ENCODE assay signal across 22 cellular contexts in genomic region chr20:56388882-56389281, GRCh38. TPM values are rescaled to one million over a fixed set of nuclear protein-coding genes. Genes with fewer than 3 reads are reported as not detected.
"Had no signal": no experiment of that assay in that cellular context is flagged by ENCODE, and none has a peak within 500 bp of the region (broad histone marks: within the 10 kb centered on the region; RNA-seq: fewer than 3 reads in every experiment).

No MANE protein-coding gene starts in this region.

- H3K4me3 ChIP-seq: coronary artery, gastrocnemius medialis, heart right ventricle, left lung, prostate gland, right atrium auricular region, SK-N-MC, tibial nerve had no signal

- ATAC-seq: activated CD4-positive, CD25-positive, alpha-beta regulatory T cell treated with anti-CD3 and anti-CD28 coated beads, Interleukin-2, amount 50 U/mL, for 24 hours; gastrocnemius medialis; heart right ventricle; left lung had no signal

- H3K9me3 ChIP-seq: gastrocnemius medialis, heart right ventricle, left lung, prostate gland, right atrium auricular region, tibial nerve had no signal

- H3K9me3 Mint-ChIP-seq: activated T-cell treated with anti-CD3 and anti-CD28 coated beads, Interleukin-2, amount 50 U/mL, for 24 hours; central memory CD8-positive, alpha-beta T cell; stimulated activated naive CD8-positive, alpha-beta T cell treated with anti-CD3 and anti-CD28 coated beads, Interleukin-15, Interleukin-2, amounts not matched to agents 100 ng/mL and 50 ng/mL, for 24 hours had no signal

- H3K27me3 Mint-ChIP-seq: activated T-cell treated with anti-CD3 and anti-CD28 coated beads, Interleukin-2, amount 50 U/mL, for 24 hours; central memory CD8-positive, alpha-beta T cell; stimulated activated naive CD8-positive, alpha-beta T cell treated with anti-CD3 and anti-CD28 coated beads, Interleukin-15, Interleukin-2, amounts not matched to agents 100 ng/mL and 50 ng/mL, for 24 hours had no signal

- H3K4me1 ChIP-seq: prostate gland had no signal

- H3K36me3 ChIP-seq: brain microvascular endothelial cell, prostate gland, right atrium auricular region had no signal

- FAIRE-seq: endometrium, urothelium cell line had no signal

- H3K27ac Mint-ChIP-seq: activated T-cell treated with anti-CD3 and anti-CD28 coated beads, Interleukin-2, amount 50 U/mL, for 24 hours; stimulated activated naive CD8-positive, alpha-beta T cell treated with anti-CD3 and anti-CD28 coated beads, Interleukin-15, Interleukin-2, amounts not matched to agents 100 ng/mL and 50 ng/mL, for 24 hours had no signal

- H3K27me3 ChIP-seq: brain microvascular endothelial cell, gastrocnemius medialis, heart right ventricle, left lung, right atrium auricular region, tibial nerve had no signal

- H3K27ac ChIP-seq: brain microvascular endothelial cell, coronary artery, gastrocnemius medialis, heart right ventricle, left lung, prostate gland, right atrium auricular region, SK-N-MC, tibial nerve had no signal

- DNase-seq: activated CD4-positive, alpha-beta T cell treated with anti-CD3 and anti-CD28 coated beads, Interleukin-2, amount 50 U/mL, for 1 hour; activated gamma-delta T cell treated with Interleukin-2 at 50 U/mL for 16 hours; activated T-cell treated with anti-CD3 and anti-CD28 coated beads, Interleukin-2, amount 50 U/mL, for 24 hours; aorta; brain microvascular endothelial cell; gastrocnemius medialis; heart right ventricle; left lung; midbrain; stimulated activated CD4-positive, alpha-beta T cell treated with anti-CD3 and anti-CD28 coated beads, Interleukin-2, amount 100 ng/mL, for 48 hours; T1000 had no signal

- H3K4me3 Mint-ChIP-seq: activated T-cell treated with anti-CD3 and anti-CD28 coated beads, Interleukin-2, amount 50 U/mL, for 24 hours; central memory CD8-positive, alpha-beta T cell; stimulated activated naive CD8-positive, alpha-beta T cell treated with anti-CD3 and anti-CD28 coated beads, Interleukin-15, Interleukin-2, amounts not matched to agents 100 ng/mL and 50 ng/mL, for 24 hours had no signal

RNA-seq across cellular contexts. Expression of gene CASS4, which starts 23.2 kb away (rescaled TPM):
- total RNA-seq: kidney epithelial cell had no signal
